ENCODE assay signal across 27 cellular contexts in genomic region chr12:27076468-27076867, GRCh38. TPM values are rescaled to one million over a fixed set of nuclear protein-coding genes. Genes with fewer than 3 reads are reported as not detected.
A peak's percentile ranks its signal among the peaks of the same experiment; 100 is the strongest.
DNase-seq lines count a peak whose midpoint lies in the region; ATAC-seq, FAIRE-seq and TF ChIP-seq lines count a peak whose summit lies in the region.
"Had no signal": no experiment of that assay in that cellular context is flagged by ENCODE, and none has a peak within 500 bp of the region (broad histone marks: within the 10 kb centered on the region; RNA-seq: fewer than 3 reads in every experiment).

No MANE protein-coding gene starts in this region.

- H3K79me2 ChIP-seq in ACC112 (ENCODE audit: control insufficient read depth, insufficient read depth, low read length, unreplicated experiment) (no peaks in the 10 kb centered on the region), astrocyte (ENCODE audit: insufficient read depth, low read length) (no peaks in the 10 kb centered on the region)

- no peak overlapping the region for H3K4me3 Mint-ChIP-seq in astrocyte (ENCODE audit: unreplicated experiment)
- H3K4me3 Mint-ChIP-seq: activated naive CD4-positive, alpha-beta T cell treated with anti-CD3 and anti-CD28 coated beads, Interleukin-2, amount 10 ng/mL, durations not matched to agents 7 days and 5 days; activated T-cell treated with anti-CD3 and anti-CD28 coated beads, Interleukin-2, amount 50 U/mL, for 4 hours; mesothelial cell of epicardium; natural killer cell had no signal

- TF ChIP-seq CTCF in astrocyte (IDR thresholded peaks at IDR 0.05; ENCODE audit: insufficient read depth, low read depth, low read length), result no peak

- peaks cover 4% of the 10 kb centered on the region for H3K36me3 Mint-ChIP-seq in astrocyte (ENCODE audit: low read depth, unreplicated experiment)

- DNase-seq in astrocyte (ENCODE audit: low read depth) (no peak), globus pallidus (ENCODE audit: low spot score) (no peak)
- DNase-seq in activated effector memory CD4-positive, alpha-beta T cell treated with anti-CD3 and anti-CD28 coated beads, Interleukin-2, amount 50 U/mL, for 16 hours, result no peak
- DNase-seq: activated naive CD4-positive, alpha-beta T cell treated with anti-CD3 and anti-CD28 coated beads, Interleukin-2, amount 10 ng/mL, durations not matched to agents 7 days and 5 days; activated T-cell treated with anti-CD3 and anti-CD28 coated beads, Interleukin-2, amount 50 U/mL, for 4 hours; anterior cingulate cortex; cerebellar nuclear complex; heart right ventricle; natural killer cell; NCI-H187; NCI-H526 treated with DMSO at 0.1 percent for 48 hours; pancreas; right cardiac atrium; T1000; upper lobe of left lung had no signal

- no peaks in the 10 kb centered on the region for H3K27me3 Mint-ChIP-seq in astrocyte (ENCODE audit: low read depth, unreplicated experiment)
- H3K27me3 Mint-ChIP-seq: activated naive CD4-positive, alpha-beta T cell treated with anti-CD3 and anti-CD28 coated beads, Interleukin-2, amount 10 ng/mL, durations not matched to agents 7 days and 5 days had no signal

- H2AFZ ChIP-seq in ACC112 (ENCODE audit: low read length, unreplicated experiment), result peak overlapping the region; percentile 5
- H2AFZ ChIP-seq in astrocyte (ENCODE audit: low read depth, low read length), result no peak overlapping the region

- H4K20me1 ChIP-seq in astrocyte (ENCODE audit: insufficient read depth, low read length), result no peaks in the 10 kb centered on the region

- peak; percentile 54 for ATAC-seq in GM19467 (IDR thresholded peaks at IDR 0.05; ENCODE audit: unreplicated experiment)
- ATAC-seq in HG03354 (IDR thresholded peaks at IDR 0.05; ENCODE audit: poor library complexity, severe bottlenecking, unreplicated experiment), result peak; percentile 78
- ATAC-seq in GM21360 (IDR thresholded peaks at IDR 0.05; ENCODE audit: unreplicated experiment), result no peak
- ATAC-seq in GM19397 (IDR thresholded peaks at IDR 0.05; ENCODE audit: unreplicated experiment), result no peak
- ATAC-seq: activated T-cell treated with anti-CD3 and anti-CD28 coated beads, Interleukin-2, amount 50 U/mL, for 4 hours; heart right ventricle; K562; left lobe of liver; natural killer cell; pancreas; right cardiac atrium had no signal

- peak; percentile 41 for FAIRE-seq in astrocyte (lab: Jason Lieb, UNC)
- FAIRE-seq: H1, K562, pancreas had no signal

- no peak overlapping the region for H3K4me3 ChIP-seq in ACC112 (ENCODE audit: low read depth, low read length)
- H3K4me3 ChIP-seq in astrocyte (ENCODE audit: insufficient read depth, low read depth, low read length), result no peak overlapping the region
- H3K4me3 ChIP-seq: heart right ventricle, K562, pancreas, upper lobe of left lung had no signal

- no peaks in the 10 kb centered on the region for H3K4me1 Mint-ChIP-seq in astrocyte (ENCODE audit: low read depth, unreplicated experiment)
- H3K4me1 Mint-ChIP-seq: natural killer cell had no signal

- H3K9me3 Mint-ChIP-seq in astrocyte (ENCODE audit: unreplicated experiment), result peaks cover 4% of the 10 kb centered on the region
- H3K9me3 Mint-ChIP-seq: activated naive CD4-positive, alpha-beta T cell treated with anti-CD3 and anti-CD28 coated beads, Interleukin-2, amount 10 ng/mL, durations not matched to agents 7 days and 5 days; natural killer cell had no signal

- no peak overlapping the region for H3K27ac ChIP-seq in ACC112 (ENCODE audit: low read depth, low read length)
- H3K27ac ChIP-seq in astrocyte (ENCODE audit: low read depth, low read length), result no peak overlapping the region
- H3K27ac ChIP-seq: C4-2B, heart right ventricle, pancreas, upper lobe of left lung had no signal

- H3K9ac ChIP-seq in astrocyte (ENCODE audit: low read length), result no peak overlapping the region

- H3K4me1 ChIP-seq in ACC112 (ENCODE audit: control insufficient read depth, insufficient read depth, low read length, unreplicated experiment), result no peaks in the 10 kb centered on the region
- no peaks in the 10 kb centered on the region for H3K4me1 ChIP-seq in astrocyte (ENCODE audit: insufficient read depth, low read length)
- H3K4me1 ChIP-seq: pancreas had no signal

- H3K36me3 ChIP-seq in ACC112 (ENCODE audit: insufficient read depth, low read length), result no peaks in the 10 kb centered on the region
- H3K36me3 ChIP-seq in astrocyte (ENCODE audit: insufficient read depth, low read length), result no peaks in the 10 kb centered on the region
- H3K36me3 ChIP-seq: heart right ventricle, pancreas, upper lobe of left lung had no signal

- H3K9me3 ChIP-seq in astrocyte (ENCODE audit: insufficient read depth, low read depth, low read length), result no peaks in the 10 kb centered on the region
- H3K9me3 ChIP-seq: pancreas, upper lobe of left lung had no signal

- H3K27ac Mint-ChIP-seq in astrocyte (ENCODE audit: unreplicated experiment), result no peak overlapping the region
- H3K27ac Mint-ChIP-seq: activated naive CD4-positive, alpha-beta T cell treated with anti-CD3 and anti-CD28 coated beads, Interleukin-2, amount 10 ng/mL, durations not matched to agents 7 days and 5 days; natural killer cell had no signal

- H3K4me2 ChIP-seq in astrocyte (ENCODE audit: low read length), result no peak overlapping the region

- H3K27me3 ChIP-seq in ACC112 (ENCODE audit: insufficient read depth, low read length), result no peaks in the 10 kb centered on the region
- H3K27me3 ChIP-seq in astrocyte (ENCODE audit: insufficient read depth, low read length), result no peaks in the 10 kb centered on the region
- H3K27me3 ChIP-seq: heart right ventricle, pancreas, upper lobe of left lung had no signal

RNA-seq across cellular contexts. Expression of gene C12orf71, which starts 5.9 kb away (rescaled TPM):
- not detected in 2 replicates for total RNA-seq in astrocyte
- total RNA-seq: activated CD8-positive, alpha-beta memory T cell treated with anti-CD3 and anti-CD28 coated beads for 36 hours; activated T-cell treated with anti-CD3 and anti-CD28 coated beads, Interleukin-2, amount 50 U/mL, for 4 hours; H1; heart right ventricle; HT-29; K562; left lobe of liver; mesothelial cell of epicardium; natural killer cell; pancreas; right cardiac atrium; upper lobe of left lung had no signal

RNA-seq across cellular contexts. Expression of gene MED21, which starts 54.1 kb away (rescaled TPM):
- total RNA-seq in astrocyte, result 44.8 and 47.3 TPM in 2 replicates

Comparison
In these comparisons a context has a peak if more than half of its experiments do, and no peak if none do; other contexts are left out.
1. ATAC-seq: peak in GM19467 (single experiment) and HG03354 (single experiment); none in GM21360 (single experiment) and GM19397 (single experiment).